Comparison of ENCODE assay signal across 35 cellular contexts in the genomic region with DNA sequence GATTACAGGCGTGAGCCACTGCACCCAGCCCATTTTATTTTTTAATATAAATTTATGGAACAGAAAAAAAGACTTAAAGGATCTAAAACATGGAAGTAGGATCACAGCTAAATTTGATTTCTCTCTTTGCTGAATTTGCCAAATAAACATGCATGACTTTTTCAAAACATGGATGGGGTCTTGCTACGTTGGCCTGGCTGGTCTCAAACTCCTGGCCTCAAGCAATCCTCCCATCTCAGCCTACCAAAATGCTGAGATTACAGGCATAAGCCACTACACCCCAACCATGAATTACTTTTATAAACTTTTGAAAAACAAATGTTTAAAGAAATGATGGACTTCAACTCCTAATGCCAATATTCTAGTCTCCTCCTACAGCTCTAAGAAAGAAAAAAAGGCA.
"Had no signal": no experiment of that assay in that cellular context is flagged by ENCODE, and none has a peak within 500 bp of the region (broad histone marks: within the 10 kb centered on the region; RNA-seq: fewer than 3 reads in every experiment).

No MANE protein-coding gene starts in this region.

- H3K27me3 ChIP-seq: MG63 had no signal

- H3K4me3 ChIP-seq: MG63 had no signal

- H3K9me3 ChIP-seq: MG63 had no signal

- DNase-seq: Karpas-422, MG63, MM.1S, MV-4-11, NCI-H1048, NCI-H1092, NCI-H1092 treated with DMSO at 0.1 percent for 48 hours, NCI-H1105, NCI-H1105 treated with DMSO at 0.1 percent for 48 hours, NCI-H1417, NCI-H1417 treated with DMSO at 0.1 percent for 48 hours, NCI-H1436, NCI-H1436 treated with DMSO at 0.1 percent for 48 hours, NCI-H146, NCI-H1694, NCI-H1694 treated with DMSO at 0.1 percent for 48 hours, NCI-H187, NCI-H187 treated with DMSO at 0.1 percent for 48 hours, NCI-H1930, NCI-H2029, NCI-H2029 treated with DMSO at 0.1 percent for 48 hours, NCI-H2081, NCI-H2081 treated with DMSO at 0.1 percent for 48 hours, NCI-H2107, NCI-H2171, NCI-H2171 treated with DMSO at 0.1 percent for 48 hours, NCI-H2227 treated with DMSO at 0.1 percent for 48 hours, NCI-H226, NCI-H345, NCI-H446, NCI-H446 treated with DMSO at 0.1 percent for 48 hours, NCI-H510A, NCI-H510A treated with DMSO at 0.1 percent for 48 hours, NCI-H524, NCI-H524 treated with DMSO at 0.1 percent for 48 hours had no signal
